ENCODE assay signal across 1 cellular context in genomic region chr13:47831265-47831664, GRCh38.
TF ChIP-seq lines count a peak whose summit lies in the region.

No MANE protein-coding gene starts in this region.

TF ChIP-seq in H1, 55 proteins besides CTCF, POLR2A, EP300 and RAD21 (continued from another document):
- TF ChIP-seq CHD1 (IDR thresholded peaks at IDR 0.05; ENCODE audit: low read depth, low read length) (no peak), SIN3A (conservative IDR thresholded peaks at IDR 0.05 in 1 of 2, IDR thresholded peaks at IDR 0.05 in 1 of 2; ENCODE audit: low read depth in 1 of 2, low read length in 2 of 2) (no peak), USF2 (IDR thresholded peaks at IDR 0.05; ENCODE audit: low read length) (no peak), POLR2AphosphoS5 (IDR thresholded peaks at IDR 0.05; ENCODE audit: low read depth, low read length) (no peak), POU5F1 (IDR thresholded peaks at IDR 0.05; ENCODE audit: low read depth, low read length) (no peak), CBX8 (IDR thresholded peaks at IDR 0.05; ENCODE audit: borderline replicate concordance, low read depth, low read length) (no peak), BRCA1 (IDR thresholded peaks at IDR 0.05; ENCODE audit: low read depth, low read length) (no peak), HDAC2 (IDR thresholded peaks at IDR 0.05; ENCODE audit: borderline replicate concordance in 1 of 2, low read depth in 2 of 2, low read length in 2 of 2) (no peak), CHD2 (IDR thresholded peaks at IDR 0.05; ENCODE audit: low read length) (no peak), KDM5A (IDR thresholded peaks at IDR 0.05; ENCODE audit: low read length) (no peak), SUZ12 (IDR thresholded peaks at IDR 0.05; ENCODE audit: low read length) (no peak), JUND (IDR thresholded peaks at IDR 0.05; ENCODE audit: low read length) (no peak), PHF8 (conservative IDR thresholded peaks at IDR 0.05; ENCODE audit: low read depth, low read length) (no peak), FOSL1 (IDR thresholded peaks at IDR 0.05; ENCODE audit: insufficient read depth, low read depth, low read length) (no peak), CREB1 (IDR thresholded peaks at IDR 0.05) (no peak)
- TF ChIP-seq, protein P1, sequence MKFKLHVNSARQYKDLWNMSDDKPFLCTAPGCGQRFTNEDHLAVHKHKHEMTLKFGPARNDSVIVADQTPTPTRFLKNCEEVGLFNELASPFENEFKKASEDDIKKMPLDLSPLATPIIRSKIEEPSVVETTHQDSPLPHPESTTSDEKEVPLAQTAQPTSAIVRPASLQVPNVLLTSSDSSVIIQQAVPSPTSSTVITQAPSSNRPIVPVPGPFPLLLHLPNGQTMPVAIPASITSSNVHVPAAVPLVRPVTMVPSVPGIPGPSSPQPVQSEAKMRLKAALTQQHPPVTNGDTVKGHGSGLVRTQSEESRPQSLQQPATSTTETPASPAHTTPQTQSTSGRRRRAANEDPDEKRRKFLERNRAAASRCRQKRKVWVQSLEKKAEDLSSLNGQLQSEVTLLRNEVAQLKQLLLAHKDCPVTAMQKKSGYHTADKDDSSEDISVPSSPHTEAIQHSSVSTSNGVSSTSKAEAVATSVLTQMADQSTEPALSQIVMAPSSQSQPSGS (IDR thresholded peaks at IDR 0.05; ENCODE audit: low read length): no peak
- TF ChIP-seq, protein P2, sequence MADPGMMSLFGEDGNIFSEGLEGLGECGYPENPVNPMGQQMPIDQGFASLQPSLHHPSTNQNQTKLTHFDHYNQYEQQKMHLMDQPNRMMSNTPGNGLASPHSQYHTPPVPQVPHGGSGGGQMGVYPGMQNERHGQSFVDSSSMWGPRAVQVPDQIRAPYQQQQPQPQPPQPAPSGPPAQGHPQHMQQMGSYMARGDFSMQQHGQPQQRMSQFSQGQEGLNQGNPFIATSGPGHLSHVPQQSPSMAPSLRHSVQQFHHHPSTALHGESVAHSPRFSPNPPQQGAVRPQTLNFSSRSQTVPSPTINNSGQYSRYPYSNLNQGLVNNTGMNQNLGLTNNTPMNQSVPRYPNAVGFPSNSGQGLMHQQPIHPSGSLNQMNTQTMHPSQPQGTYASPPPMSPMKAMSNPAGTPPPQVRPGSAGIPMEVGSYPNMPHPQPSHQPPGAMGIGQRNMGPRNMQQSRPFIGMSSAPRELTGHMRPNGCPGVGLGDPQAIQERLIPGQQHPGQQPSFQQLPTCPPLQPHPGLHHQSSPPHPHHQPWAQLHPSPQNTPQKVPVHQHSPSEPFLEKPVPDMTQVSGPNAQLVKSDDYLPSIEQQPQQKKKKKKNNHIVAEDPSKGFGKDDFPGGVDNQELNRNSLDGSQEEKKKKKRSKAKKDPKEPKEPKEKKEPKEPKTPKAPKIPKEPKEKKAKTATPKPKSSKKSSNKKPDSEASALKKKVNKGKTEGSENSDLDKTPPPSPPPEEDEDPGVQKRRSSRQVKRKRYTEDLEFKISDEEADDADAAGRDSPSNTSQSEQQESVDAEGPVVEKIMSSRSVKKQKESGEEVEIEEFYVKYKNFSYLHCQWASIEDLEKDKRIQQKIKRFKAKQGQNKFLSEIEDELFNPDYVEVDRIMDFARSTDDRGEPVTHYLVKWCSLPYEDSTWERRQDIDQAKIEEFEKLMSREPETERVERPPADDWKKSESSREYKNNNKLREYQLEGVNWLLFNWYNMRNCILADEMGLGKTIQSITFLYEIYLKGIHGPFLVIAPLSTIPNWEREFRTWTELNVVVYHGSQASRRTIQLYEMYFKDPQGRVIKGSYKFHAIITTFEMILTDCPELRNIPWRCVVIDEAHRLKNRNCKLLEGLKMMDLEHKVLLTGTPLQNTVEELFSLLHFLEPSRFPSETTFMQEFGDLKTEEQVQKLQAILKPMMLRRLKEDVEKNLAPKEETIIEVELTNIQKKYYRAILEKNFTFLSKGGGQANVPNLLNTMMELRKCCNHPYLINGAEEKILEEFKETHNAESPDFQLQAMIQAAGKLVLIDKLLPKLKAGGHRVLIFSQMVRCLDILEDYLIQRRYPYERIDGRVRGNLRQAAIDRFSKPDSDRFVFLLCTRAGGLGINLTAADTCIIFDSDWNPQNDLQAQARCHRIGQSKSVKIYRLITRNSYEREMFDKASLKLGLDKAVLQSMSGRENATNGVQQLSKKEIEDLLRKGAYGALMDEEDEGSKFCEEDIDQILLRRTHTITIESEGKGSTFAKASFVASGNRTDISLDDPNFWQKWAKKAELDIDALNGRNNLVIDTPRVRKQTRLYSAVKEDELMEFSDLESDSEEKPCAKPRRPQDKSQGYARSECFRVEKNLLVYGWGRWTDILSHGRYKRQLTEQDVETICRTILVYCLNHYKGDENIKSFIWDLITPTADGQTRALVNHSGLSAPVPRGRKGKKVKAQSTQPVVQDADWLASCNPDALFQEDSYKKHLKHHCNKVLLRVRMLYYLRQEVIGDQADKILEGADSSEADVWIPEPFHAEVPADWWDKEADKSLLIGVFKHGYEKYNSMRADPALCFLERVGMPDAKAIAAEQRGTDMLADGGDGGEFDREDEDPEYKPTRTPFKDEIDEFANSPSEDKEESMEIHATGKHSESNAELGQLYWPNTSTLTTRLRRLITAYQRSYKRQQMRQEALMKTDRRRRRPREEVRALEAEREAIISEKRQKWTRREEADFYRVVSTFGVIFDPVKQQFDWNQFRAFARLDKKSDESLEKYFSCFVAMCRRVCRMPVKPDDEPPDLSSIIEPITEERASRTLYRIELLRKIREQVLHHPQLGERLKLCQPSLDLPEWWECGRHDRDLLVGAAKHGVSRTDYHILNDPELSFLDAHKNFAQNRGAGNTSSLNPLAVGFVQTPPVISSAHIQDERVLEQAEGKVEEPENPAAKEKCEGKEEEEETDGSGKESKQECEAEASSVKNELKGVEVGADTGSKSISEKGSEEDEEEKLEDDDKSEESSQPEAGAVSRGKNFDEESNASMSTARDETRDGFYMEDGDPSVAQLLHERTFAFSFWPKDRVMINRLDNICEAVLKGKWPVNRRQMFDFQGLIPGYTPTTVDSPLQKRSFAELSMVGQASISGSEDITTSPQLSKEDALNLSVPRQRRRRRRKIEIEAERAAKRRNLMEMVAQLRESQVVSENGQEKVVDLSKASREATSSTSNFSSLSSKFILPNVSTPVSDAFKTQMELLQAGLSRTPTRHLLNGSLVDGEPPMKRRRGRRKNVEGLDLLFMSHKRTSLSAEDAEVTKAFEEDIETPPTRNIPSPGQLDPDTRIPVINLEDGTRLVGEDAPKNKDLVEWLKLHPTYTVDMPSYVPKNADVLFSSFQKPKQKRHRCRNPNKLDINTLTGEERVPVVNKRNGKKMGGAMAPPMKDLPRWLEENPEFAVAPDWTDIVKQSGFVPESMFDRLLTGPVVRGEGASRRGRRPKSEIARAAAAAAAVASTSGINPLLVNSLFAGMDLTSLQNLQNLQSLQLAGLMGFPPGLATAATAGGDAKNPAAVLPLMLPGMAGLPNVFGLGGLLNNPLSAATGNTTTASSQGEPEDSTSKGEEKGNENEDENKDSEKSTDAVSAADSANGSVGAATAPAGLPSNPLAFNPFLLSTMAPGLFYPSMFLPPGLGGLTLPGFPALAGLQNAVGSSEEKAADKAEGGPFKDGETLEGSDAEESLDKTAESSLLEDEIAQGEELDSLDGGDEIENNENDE (IDR thresholded peaks at IDR 0.05; ENCODE audit: insufficient replicate concordance, low read length): no peak
